14 cellular contexts compared by ENCODE assay signal in genomic region chr18:50654658-50655550, GRCh38.
DNase-seq lines count a peak whose midpoint lies in the region; ATAC-seq and TF ChIP-seq lines count a peak whose summit lies in the region.
"Had no signal": no experiment of that assay in that cellular context is flagged by ENCODE, and none has a peak within 500 bp of the region (broad histone marks: within the 10 kb centered on the region; RNA-seq: fewer than 3 reads in every experiment).

No MANE protein-coding gene starts in this region.

- peaks cover 27% of the 10 kb centered on the region; the same call in 1 of the 2 replicates for H3K9me3 ChIP-seq in NT2/D1 (ENCODE audit: insufficient read depth, low read length)
- no peaks in the 10 kb centered on the region for H3K9me3 ChIP-seq in muscle layer of duodenum (ENCODE audit: control insufficient read depth in 1 of 2, low read length in 2 of 2)
- H3K9me3 ChIP-seq in stomach, result no peaks in the 10 kb centered on the region

- H3K4me3 ChIP-seq in NT2/D1 (ENCODE audit: insufficient read length, low read depth) (no peak overlapping the region), muscle layer of duodenum (ENCODE audit: low read depth in 1 of 2, low read length in 2 of 2) (peak overlapping the region in 1 of 2 donors; percentile 22), stomach (no peak overlapping the region)

- H3K4me1 ChIP-seq in NT2/D1 (ENCODE audit: insufficient read depth, insufficient read length) (peaks cover 7% of the 10 kb centered on the region), muscle layer of duodenum (ENCODE audit: control insufficient read depth in 1 of 2, insufficient read depth in 2 of 2, low read length in 2 of 2) (peaks cover 4 to 29% of the 10 kb centered on the region in 2 donors), stomach (peaks cover 0 to 25% (median 14%) of the 10 kb centered on the region in 4 donors)

- TF ChIP-seq EP300 in stomach (IDR thresholded peaks at IDR 0.05), result peak; percentile 32

- WGBS in stomach, 5 donors, result 30 to 45% (median 37%) methylated on average over 16 to 17 of the region's 17 CpGs

- H3K9ac ChIP-seq in NT2/D1 (ENCODE audit: insufficient read length, low read depth), result peak overlapping the region; percentile 26

- H3K27ac ChIP-seq in muscle layer of duodenum (ENCODE audit: low read length), result peak overlapping the region; percentile 70
- peak overlapping the region in 3 of 5 donors; percentile 67 to 84 (median 76) for H3K27ac ChIP-seq in stomach

- H3K36me3 ChIP-seq in NT2/D1 (ENCODE audit: insufficient read depth, insufficient read length, low read length) (no peaks in the 10 kb centered on the region), muscle layer of duodenum (ENCODE audit: control insufficient read depth in 1 of 2, insufficient read depth in 2 of 2, low read length in 2 of 2) (no peaks in the 10 kb centered on the region), stomach (no peaks in the 10 kb centered on the region)

- DNase-seq in NT2/D1 (ENCODE audit: low read depth, low spot score) (no peak), cardiac septum (ENCODE audit: low spot score) (peak; percentile 50), stomach (no peak), NCI-H1048 (lab: John Stamatoyannopoulos, UW) (no peak)
- no peak for DNase-seq in stimulated activated CD4-positive, alpha-beta T cell treated with anti-CD3 and anti-CD28 coated beads, Interleukin-2, amount 100 ng/mL, for 48 hours
- DNase-seq in stimulated activated naive CD4-positive, alpha-beta T cell treated with Interleukin-2 at 50 U/mL for 16 hours (lab: John Stamatoyannopoulos, UW), result no peak
- DNase-seq: activated naive CD8-positive, alpha-beta T cell treated with anti-CD3 and anti-CD28 coated beads, Interleukin-2, amount 10 ng/mL, durations not matched to agents 7 days and 5 days; activated T-cell treated with anti-CD3 and anti-CD28 coated beads for 4 hours; cortex of kidney; DMS 273 treated with DMSO at 0.1 percent for 48 hours; HFFc6; MV-4-11 had no signal

- intact Hi-C loops in cardiac septum (cut with DNase I), result loop anchor here (5.0 kb wide), 2 partner anchors 73 to 93 kb away; partner anchors contain the start of gene MAPK4
- intact Hi-C loops in stomach (cut with DNase I; ENCODE audit: low total_unique reads), result no loop called here

- TF ChIP-seq CTCF in stomach (IDR thresholded peaks at IDR 0.05), result no peak

- H3K27me3 ChIP-seq in NT2/D1 (ENCODE audit: insufficient read depth, insufficient read length) (no peaks in the 10 kb centered on the region), muscle layer of duodenum (ENCODE audit: low read depth, low read length) (no peaks in the 10 kb centered on the region), stomach (no peaks in the 10 kb centered on the region)

- no peak for TF ChIP-seq POLR2A in stomach (IDR thresholded peaks at IDR 0.05)

- no peak for ATAC-seq in SK-N-SH treated with all-trans-retinoic acid at 6 μM for 48 hours

TF ChIP-seq in SK-N-SH treated with all-trans-retinoic acid at 6 μM for 48 hours, 23 proteins besides CTCF, POLR2A, EP300 and RAD21:
- TF ChIP-seq ZFP3 (CRISPR knock-in tag; IDR thresholded peaks at IDR 0.05), result no peak
- TF ChIP-seq ZC3H10 (CRISPR knock-in tag; IDR thresholded peaks at IDR 0.05), result no peak
- no peak for TF ChIP-seq ZNF8 (CRISPR knock-in tag; IDR thresholded peaks at IDR 0.05)
- no peak for TF ChIP-seq PATZ1 (CRISPR knock-in tag; IDR thresholded peaks at IDR 0.05; ENCODE audit: borderline replicate concordance)
- no peak for TF ChIP-seq BACH2 (CRISPR knock-in tag; IDR thresholded peaks at IDR 0.05; ENCODE audit: borderline replicate concordance)
- no peak for TF ChIP-seq OSR1 (CRISPR knock-in tag; IDR thresholded peaks at IDR 0.05)
- TF ChIP-seq SNAI2 (CRISPR knock-in tag; IDR thresholded peaks at IDR 0.05), result no peak
- TF ChIP-seq ZNF565 (CRISPR knock-in tag; conservative IDR thresholded peaks at IDR 0.05; ENCODE audit: low read depth), result no peak
- TF ChIP-seq RARB (CRISPR knock-in tag; IDR thresholded peaks at IDR 0.05), result no peak
- no peak for TF ChIP-seq ARNTL (CRISPR knock-in tag; IDR thresholded peaks at IDR 0.05; ENCODE audit: borderline replicate concordance, low read depth)
- no peak for TF ChIP-seq CSDC2 (CRISPR knock-in tag; IDR thresholded peaks at IDR 0.05)
- TF ChIP-seq POU6F1 (CRISPR knock-in tag; IDR thresholded peaks at IDR 0.05; ENCODE audit: borderline replicate concordance, low read depth), result no peak
- TF ChIP-seq ISL1 (CRISPR knock-in tag; IDR thresholded peaks at IDR 0.05), result no peak
- no peak for TF ChIP-seq ESRRG (CRISPR knock-in tag; IDR thresholded peaks at IDR 0.05)
- no peak for TF ChIP-seq GLIS3 (CRISPR knock-in tag; IDR thresholded peaks at IDR 0.05)
- TF ChIP-seq TOX (CRISPR knock-in tag; IDR thresholded peaks at IDR 0.05; ENCODE audit: borderline replicate concordance), result no peak
- TF ChIP-seq PPARA (CRISPR knock-in tag; IDR thresholded peaks at IDR 0.05; ENCODE audit: borderline replicate concordance), result no peak
- no peak for TF ChIP-seq ZNF70 (CRISPR knock-in tag; IDR thresholded peaks at IDR 0.05)
- no peak for TF ChIP-seq ZFP30 (CRISPR knock-in tag; IDR thresholded peaks at IDR 0.05)
